In the genomic region with DNA sequence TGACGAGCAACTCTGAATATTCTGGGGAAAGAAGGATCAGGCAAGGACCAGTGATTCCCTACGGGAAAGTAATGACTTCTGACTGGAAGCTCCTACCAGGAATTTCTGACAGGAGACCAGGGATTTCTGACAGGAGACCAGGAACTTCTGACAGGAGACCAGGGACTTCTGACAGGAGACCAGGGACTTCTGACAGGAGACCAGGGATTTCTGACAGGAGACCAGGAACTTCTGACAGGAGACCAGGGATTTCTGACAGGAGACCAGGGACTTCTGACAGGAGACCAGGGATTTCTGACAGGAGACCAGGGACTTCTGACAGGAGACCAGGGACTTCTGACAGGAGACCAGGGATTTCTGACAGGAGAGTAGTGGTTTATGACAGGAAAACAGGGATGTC, we compare ENCODE assay signal across 8 cellular contexts.
DNase-seq lines count a peak whose midpoint lies in the region; ATAC-seq, FAIRE-seq and TF ChIP-seq lines count a peak whose summit lies in the region.
"Not testable (repeated sequence)": the region's sequence is repeated elsewhere in the genome, so short reads cannot be mapped to it uniquely, and the experiment has no call there.

No MANE protein-coding gene starts in this region.

- H4K20me1 ChIP-seq in H1 (replicated peaks in 1 of 2; ENCODE audit: control insufficient read depth in 1 of 2, insufficient read depth in 2 of 2, low read length in 2 of 2), result not testable (repeated sequence)

- H2BK120ac ChIP-seq in H1 (replicated peaks; ENCODE audit: low read depth, low read length), result not testable (repeated sequence)

- H3K56ac ChIP-seq in H1 (replicated peaks; ENCODE audit: insufficient read length, low read depth, low read length), result not testable (repeated sequence)

- DNase-seq in CD8-positive, alpha-beta T cell; T-cell; activated T-helper 1 cell treated with anti-CD3 and anti-CD28 coated beads, Interleukin-12 subunit alpha, Interleukin-12 subunit beta, Interleukin-2, Interleukin-4 antibody, amounts not matched to agents 30 ng/mL and 10 ng/mL and 1 ng/mL, durations not matched to agents 14 hours and 24 hours and 36 hours (ENCODE audit: low spot score); H1 (ENCODE audit: low read depth in 1 of 2, low spot score in 2 of 2); memory B cell (ENCODE audit: low spot score in 2 of 2); natural killer cell; progenitor cell of endocrine pancreas (ENCODE audit: low spot score, unreplicated experiment): not testable (repeated sequence)
- DNase-seq in upper lobe of right lung, result peak; percentile 1

- H3K4me3 Mint-ChIP-seq in CD8-positive, alpha-beta T cell, result peak overlapping the region; percentile 95
- H3K4me3 Mint-ChIP-seq in T-cell (peak overlapping the region; percentile 82 to 94 (median 86)), memory B cell (peak overlapping the region; percentile 88), natural killer cell (peak overlapping the region; percentile 93), progenitor cell of endocrine pancreas (ENCODE audit: low read depth) (peak overlapping the region; percentile 82)
- peak overlapping the region; percentile 87 for H3K4me3 Mint-ChIP-seq in activated T-helper 1 cell treated with anti-CD3 and anti-CD28 coated beads, Interleukin-12 subunit alpha, Interleukin-12 subunit beta, Interleukin-2, Interleukin-4 antibody, amounts not matched to agents 30 ng/mL and 10 ng/mL and 1 ng/mL, durations not matched to agents 14 hours and 24 hours and 36 hours

- H2BK15ac ChIP-seq in H1 (ENCODE audit: low read length), result not testable (repeated sequence)

- H3K27ac ChIP-seq in CD8-positive, alpha-beta T cell (ENCODE audit: low read depth, low read length); H1 (ENCODE audit: low read depth, low read length); upper lobe of right lung: not testable (repeated sequence)

- not testable (repeated sequence) for H3K23ac ChIP-seq in H1 (ENCODE audit: insufficient read length)

- H3K9me3 Mint-ChIP-seq in CD8-positive, alpha-beta T cell; T-cell; activated T-helper 1 cell treated with anti-CD3 and anti-CD28 coated beads, Interleukin-12 subunit alpha, Interleukin-12 subunit beta, Interleukin-2, Interleukin-4 antibody, amounts not matched to agents 30 ng/mL and 10 ng/mL and 1 ng/mL, durations not matched to agents 14 hours and 24 hours and 36 hours; memory B cell; natural killer cell; progenitor cell of endocrine pancreas (ENCODE audit: low read depth): not testable (repeated sequence)

- H3K23me2 ChIP-seq in H1 (ENCODE audit: low read depth, low read length), result peaks cover 14% of the 10 kb centered on the region

- H2BK5ac ChIP-seq in H1 (ENCODE audit: low read depth, low read length), result not testable (repeated sequence)

- ATAC-seq in CD8-positive, alpha-beta T cell; T-cell (replicated peaks in 1 of 4); memory B cell (ENCODE audit: low read depth); natural killer cell; upper lobe of right lung: not testable (repeated sequence)

- H3K4me1 Mint-ChIP-seq in CD8-positive, alpha-beta T cell (ENCODE audit: low read depth), result peaks cover 29% of the 10 kb centered on the region
- H3K4me1 Mint-ChIP-seq in T-cell (peaks cover 16 to 23% (median 20%) of the 10 kb centered on the region in 3 donors), memory B cell (peaks cover 14% of the 10 kb centered on the region), natural killer cell (peaks cover 23% of the 10 kb centered on the region in 2 donors), progenitor cell of endocrine pancreas (ENCODE audit: low read depth) (peaks cover 11% of the 10 kb centered on the region)
- H3K4me1 Mint-ChIP-seq in activated T-helper 1 cell treated with anti-CD3 and anti-CD28 coated beads, Interleukin-12 subunit alpha, Interleukin-12 subunit beta, Interleukin-2, Interleukin-4 antibody, amounts not matched to agents 30 ng/mL and 10 ng/mL and 1 ng/mL, durations not matched to agents 14 hours and 24 hours and 36 hours (ENCODE audit: low read depth), result peaks cover 22% of the 10 kb centered on the region

- H3K9ac ChIP-seq in H1 (replicated peaks in 1 of 4; ENCODE audit: extremely low read depth in 1 of 4, low read depth in 3 of 4, low read length in 3 of 4), result not testable (repeated sequence)

- TF ChIP-seq CTCF in CD8-positive, alpha-beta T cell (IDR thresholded peaks at IDR 0.05); H1 (IDR thresholded peaks at IDR 0.05; ENCODE audit: control extremely low read depth in 1 of 3, insufficient read depth in 1 of 3, low read depth in 1 of 3, low read length in 3 of 3); natural killer cell (IDR thresholded peaks at IDR 0.05); progenitor cell of endocrine pancreas (IDR thresholded peaks at IDR 0.05; ENCODE audit: unreplicated experiment); upper lobe of right lung (IDR thresholded peaks at IDR 0.05): not testable (repeated sequence)

- TF ChIP-seq POLR2A in H1 (IDR thresholded peaks at IDR 0.05; ENCODE audit: control extremely low read depth in 1 of 2, low read depth in 2 of 2, low read length in 2 of 2), result not testable (repeated sequence)

- H3K27ac Mint-ChIP-seq in CD8-positive, alpha-beta T cell; T-cell; activated T-helper 1 cell treated with anti-CD3 and anti-CD28 coated beads, Interleukin-12 subunit alpha, Interleukin-12 subunit beta, Interleukin-2, Interleukin-4 antibody, amounts not matched to agents 30 ng/mL and 10 ng/mL and 1 ng/mL, durations not matched to agents 14 hours and 24 hours and 36 hours; memory B cell; progenitor cell of endocrine pancreas: not testable (repeated sequence)
- peak overlapping the region in 1 of 2 donors; percentile 68 for H3K27ac Mint-ChIP-seq in natural killer cell

- not testable (repeated sequence) for H3K27me3 Mint-ChIP-seq in CD8-positive, alpha-beta T cell (ENCODE audit: low read depth); T-cell; memory B cell; natural killer cell (ENCODE audit: low read depth in 2 of 2)
- peaks cover 22% of the 10 kb centered on the region for H3K27me3 Mint-ChIP-seq in activated T-helper 1 cell treated with anti-CD3 and anti-CD28 coated beads, Interleukin-12 subunit alpha, Interleukin-12 subunit beta, Interleukin-2, Interleukin-4 antibody, amounts not matched to agents 30 ng/mL and 10 ng/mL and 1 ng/mL, durations not matched to agents 14 hours and 24 hours and 36 hours (ENCODE audit: insufficient read depth)
- peaks cover 29% of the 10 kb centered on the region for H3K27me3 Mint-ChIP-seq in progenitor cell of endocrine pancreas

- not testable (repeated sequence) for H3K27me3 ChIP-seq in CD8-positive, alpha-beta T cell (ENCODE audit: insufficient read depth, low read length); upper lobe of right lung
- peaks cover 0 to 11% (median 8%) of the 10 kb centered on the region in 4 experiments; a peak in 5 of 7 replicates for H3K27me3 ChIP-seq in H1 (replicated peaks in 1 of 4; ENCODE audit: control insufficient read depth in 3 of 4, extremely low read depth in 1 of 4, insufficient read depth in 3 of 4, low read length in 3 of 4)

- H4K8ac ChIP-seq in H1 (ENCODE audit: extremely low read depth, insufficient read depth, low read length), result not testable (repeated sequence)

- not testable (repeated sequence) for H3K4ac ChIP-seq in H1 (replicated peaks; ENCODE audit: insufficient read length, low read depth, low read length)

- TF ChIP-seq EP300 in H1 (IDR thresholded peaks at IDR 0.05; ENCODE audit: borderline replicate concordance in 1 of 2, low read depth in 2 of 2, low read length in 2 of 2), result not testable (repeated sequence)

- H2AFZ ChIP-seq in H1 (ENCODE audit: low read length), result not testable (repeated sequence)

- H3K4me1 ChIP-seq in CD8-positive, alpha-beta T cell (ENCODE audit: insufficient read depth, low read length); H1 (replicated peaks in 1 of 4; ENCODE audit: control insufficient read depth in 3 of 4, insufficient read depth in 4 of 4, low read length in 3 of 4); upper lobe of right lung: not testable (repeated sequence)

- not testable (repeated sequence) for H3K36me3 ChIP-seq in CD8-positive, alpha-beta T cell (ENCODE audit: insufficient read depth, low read length); H1 (ENCODE audit: control insufficient read depth in 2 of 4, insufficient read depth in 4 of 4, low read length in 3 of 4); upper lobe of right lung

- not testable (repeated sequence) for H2AK5ac ChIP-seq in H1 (ENCODE audit: low read depth, low read length)

- CTCF ChIA-PET in CD8-positive, alpha-beta T cell (lab: Charles Lee), result interaction anchor here (0.5 to 2.4 kb wide), 4 partner anchors 39 to 258 kb away, joined by 3 to 23 read pairs (median 4); no protein-coding TSS in a partner anchor
- CTCF ChIA-PET in T-cell (lab: Charles Lee), result interaction anchor here (1.3 to 1.4 kb wide), 2 partner anchors 10 to 198 kb away, joined by 3 to 5 read pairs; no protein-coding TSS in a partner anchor
- CTCF ChIA-PET in H1 (lab: Charles Lee; ENCODE audit: partially characterized antibody), result interaction anchor here (1.1 to 2.4 kb wide), 11 partner anchors 12 to 232 kb away, joined by 3 to 10 read pairs (median 4); no protein-coding TSS in a partner anchor

- not testable (repeated sequence) for H3K79me1 ChIP-seq in H1 (ENCODE audit: low read depth, low read length)

- H2BK20ac ChIP-seq in H1 (ENCODE audit: low read length), result not testable (repeated sequence)

- H3K4me2 ChIP-seq in H1 (ENCODE audit: insufficient read depth in 1 of 2, low read depth in 2 of 2, low read length in 2 of 2), result not testable (repeated sequence)

- H2BK12ac ChIP-seq in H1 (ENCODE audit: low read depth, low read length), result not testable (repeated sequence)

- not testable (repeated sequence) for H4K91ac ChIP-seq in H1 (replicated peaks; ENCODE audit: insufficient read length, low read length)

- intact Hi-C loops in CD8-positive, alpha-beta T cell (cut with DNase I, micrococcal nuclease), result loop anchor here (1.0 to 10.0 kb wide), 3 partner anchors 160 to 199 kb away; a partner anchor contains a TSS
- intact Hi-C loops in activated T-helper 1 cell treated with anti-CD3 and anti-CD28 coated beads, Interleukin-12 subunit alpha, Interleukin-12 subunit beta, Interleukin-2, Interleukin-4 antibody, amounts not matched to agents 30 ng/mL and 10 ng/mL and 1 ng/mL, durations not matched to agents 14 hours and 24 hours and 36 hours (cut with micrococcal nuclease), result loop anchor here (1.0 to 5.0 kb wide), 3 partner anchors 158 to 231 kb away; a partner anchor contains a TSS
- intact Hi-C loops in natural killer cell (cut with micrococcal nuclease), result loop anchor here (5.0 kb wide), 1 partner anchor 198 kb away; no protein-coding TSS in a partner anchor
- intact Hi-C loops in upper lobe of right lung (cut with DNase I), result not testable (repeated sequence)

- not testable (repeated sequence) for H3K36me3 Mint-ChIP-seq in CD8-positive, alpha-beta T cell; T-cell; activated T-helper 1 cell treated with anti-CD3 and anti-CD28 coated beads, Interleukin-12 subunit alpha, Interleukin-12 subunit beta, Interleukin-2, Interleukin-4 antibody, amounts not matched to agents 30 ng/mL and 10 ng/mL and 1 ng/mL, durations not matched to agents 14 hours and 24 hours and 36 hours (ENCODE audit: low read depth); memory B cell; natural killer cell; progenitor cell of endocrine pancreas (ENCODE audit: insufficient read depth)

- WGBS in H1 (ENCODE audit: extremely low coverage in 1 of 2, insufficient coverage in 1 of 2, insufficient read length in 1 of 2, insufficient replicate concordance in 2 of 2, low coverage in 1 of 2, low lambda C conversion rate in 2 of 2, missing lambda C conversion rate in 1 of 2), 2 experiments, result 83% methylated on average over 2 of the region's 2 CpGs; no CpG with 5 or more reads in 1 of the 2 experiments

- not testable (repeated sequence) for H3K14ac ChIP-seq in H1 (ENCODE audit: insufficient read length)

- H3K18ac ChIP-seq in H1 (ENCODE audit: extremely low read depth, low read length), result not testable (repeated sequence)

- not testable (repeated sequence) for TF ChIP-seq RAD21 in H1 (IDR thresholded peaks at IDR 0.05 in 1 of 2, conservative IDR thresholded peaks at IDR 0.05 in 1 of 2; ENCODE audit: low read depth in 2 of 2, low read length in 2 of 2)

- POLR2A ChIA-PET in CD8-positive, alpha-beta T cell (lab: Charles Lee), result interaction anchor here (0.7 kb wide), 1 partner anchor 198 kb away, joined by 3 read pairs; no protein-coding TSS in a partner anchor
- POLR2A ChIA-PET in T-cell (lab: Charles Lee); H1 (lab: Charles Lee; ENCODE audit: partially characterized antibody): not testable (repeated sequence)

- FAIRE-seq in H1 (lab: Jason Lieb, UNC), result not testable (repeated sequence)

- H3K79me2 ChIP-seq in H1 (ENCODE audit: control insufficient read depth in 1 of 2, insufficient read depth in 2 of 2, low read length in 2 of 2), result not testable (repeated sequence)

- H3K9me3 ChIP-seq in CD8-positive, alpha-beta T cell (ENCODE audit: low read length); H1 (ENCODE audit: insufficient read depth in 2 of 2, low read depth in 1 of 2, low read length in 1 of 2); upper lobe of right lung: not testable (repeated sequence)

- H4K5ac ChIP-seq in H1 (ENCODE audit: insufficient read length, low read depth, low read length), result not testable (repeated sequence)

- H3K4me3 ChIP-seq in CD8-positive, alpha-beta T cell (ENCODE audit: low read depth, low read length); H1 (ENCODE audit: extremely low read depth in 1 of 4, insufficient read depth in 2 of 4, low read depth in 3 of 4, low read length in 4 of 4); upper lobe of right lung: not testable (repeated sequence)
